Comparison of ENCODE assay signal across 28 cellular contexts in genomic region chr2:204277226-204277625, GRCh38.
"Had no signal": no experiment of that assay in that cellular context is flagged by ENCODE, and none has a peak within 500 bp of the region (broad histone marks: within the 10 kb centered on the region; RNA-seq: fewer than 3 reads in every experiment).

No MANE protein-coding gene starts in this region.

- DNase-seq: activated CD4-positive, alpha-beta memory T cell treated with anti-CD3 and anti-CD28 coated beads for 36 hours; activated CD4-positive, alpha-beta T cell treated with anti-CD3 and anti-CD28 coated beads for 36 hours; activated CD4-positive, alpha-beta T cell treated with anti-CD3 and anti-CD28 coated beads, Interleukin-2, amount 10 ng/mL, durations not matched to agents 24 days and 14 days; activated CD4-positive, CD25-positive, alpha-beta regulatory T cell; activated CD4-positive, CD25-positive, alpha-beta regulatory T cell treated with anti-CD3 and anti-CD28 coated beads, Interleukin-2, amount 50 U/mL, for 72 hours; activated CD8-positive, alpha-beta memory T cell treated with anti-CD3 and anti-CD28 coated beads, Interleukin-2, amount 10 ng/mL, durations not matched to agents 7 days and 5 days; activated CD8-positive, alpha-beta memory T cell treated with anti-CD3 and anti-CD28 coated beads, Interleukin-2, amount 50 U/mL, for 4 hours; activated CD8-positive, alpha-beta T cell treated with anti-CD3 and anti-CD28 coated beads, Interleukin-2, amount 10 ng/mL, durations not matched to agents 7 days and 5 days; activated effector memory CD4-positive, alpha-beta T cell treated with anti-CD3 and anti-CD28 coated beads, Interleukin-2, amount 50 U/mL, for 16 hours; activated naive CD4-positive, alpha-beta T cell treated with anti-CD3 and anti-CD28 coated beads for 36 hours; activated naive CD8-positive, alpha-beta T cell treated with anti-CD3 and anti-CD28 coated beads for 36 hours; activated naive CD8-positive, alpha-beta T cell treated with anti-CD3 and anti-CD28 coated beads, Interleukin-2, amount 50 U/mL, for 24 hours; activated T-cell treated with anti-CD3 and anti-CD28 coated beads, Interleukin-2, amount 50 U/mL, for 1 hour; activated T-cell treated with anti-CD3 and anti-CD28 coated beads, Interleukin-2, amount 50 U/mL, for 48 hours; adrenal gland; amygdala; aorta; central memory CD4-positive, alpha-beta T cell; cerebellar nuclear complex; colonic mucosa; effector CD8-positive, alpha-beta T cell; foreskin melanocyte; heart right ventricle had no signal

- H3K9me3 ChIP-seq: adrenal gland, breast epithelium, colonic mucosa, gastroesophageal sphincter, heart right ventricle had no signal

- H3K36me3 ChIP-seq: adrenal gland, breast epithelium, cardiac muscle cell, colonic mucosa, gastroesophageal sphincter, heart right ventricle had no signal

- ATAC-seq: activated CD4-positive, alpha-beta T cell treated with anti-CD3 and anti-CD28 coated beads for 36 hours; activated CD8-positive, alpha-beta memory T cell treated with anti-CD3 and anti-CD28 coated beads, Interleukin-2, amount 10 ng/mL, durations not matched to agents 7 days and 5 days; activated CD8-positive, alpha-beta T cell treated with anti-CD3 and anti-CD28 coated beads, Interleukin-2, amount 10 ng/mL, durations not matched to agents 7 days and 5 days; activated naive CD8-positive, alpha-beta T cell treated with anti-CD3 and anti-CD28 coated beads, Interleukin-2, amount 50 U/mL, for 24 hours; gastroesophageal sphincter; heart right ventricle had no signal

- H3K27ac ChIP-seq: adrenal gland, breast epithelium, cardiac muscle cell, colonic mucosa, epithelial cell of prostate, gastroesophageal sphincter, heart right ventricle, hepatocyte had no signal

- H3K4me3 ChIP-seq: adrenal gland, breast epithelium, cardiac muscle cell, colonic mucosa, gastroesophageal sphincter, heart right ventricle, hepatocyte had no signal
